In genomic region chr20:49078310-49078709, GRCh38 we compare ENCODE assay signal across 9 cellular contexts.
"Had no signal": no experiment of that assay in that cellular context is flagged by ENCODE, and none has a peak within 500 bp of the region (broad histone marks: within the 10 kb centered on the region; RNA-seq: fewer than 3 reads in every experiment).

No MANE protein-coding gene starts in this region.

- H3K4me3 Mint-ChIP-seq: GM23338, H9, HFFc6 had no signal

- H3K27ac ChIP-seq: HL-60 had no signal

- H3K4me1 Mint-ChIP-seq: GM23338, H9 had no signal

- H3K4me2 ChIP-seq: GM23338 had no signal

- H3K27ac Mint-ChIP-seq: GM23338, H9, HFFc6 had no signal

- H3K9me3 Mint-ChIP-seq: GM23338, H9, HFFc6 had no signal

- H2AFZ ChIP-seq: GM23338 had no signal

- DNase-seq: H9, HCEC 1CT, HFFc6, IMR-90, KBM-7 had no signal

- ATAC-seq: GM23338 had no signal

- FAIRE-seq: H1, H54 had no signal

- H3K4me3 ChIP-seq: GM23338 had no signal
